ENCODE assay signal across 20 cellular contexts in genomic region chr4:182628540-182628939, GRCh38.
"Had no signal": no experiment of that assay in that cellular context is flagged by ENCODE, and none has a peak within 500 bp of the region (broad histone marks: within the 10 kb centered on the region; RNA-seq: fewer than 3 reads in every experiment).

No MANE protein-coding gene starts in this region.

- H3K27ac ChIP-seq: HL-60, SJSA1, SK-N-MC had no signal

- H3K4me1 ChIP-seq: SJSA1 had no signal

- DNase-seq: MV-4-11, NCI-H1048, NCI-H1105 treated with DMSO at 0.1 percent for 48 hours, NCI-H1417 treated with DMSO at 0.1 percent for 48 hours, NCI-H146, NCI-H1694 treated with DMSO at 0.1 percent for 48 hours, NCI-H1930, NCI-H2081, NCI-H2107, NCI-H2227 treated with DMSO at 0.1 percent for 48 hours, NCI-H524 treated with DMSO at 0.1 percent for 48 hours, NCI-H774, Right ventricle myocardium superior, RPMI8226, SIG-M5 had no signal

- H3K4me1 Mint-ChIP-seq: IgD-negative memory B cell had no signal

- H3K27me3 ChIP-seq: SJSA1 had no signal

- H3K9me3 Mint-ChIP-seq: IgD-negative memory B cell had no signal

- H3K9me3 ChIP-seq: SJSA1 had no signal

- H3K27me3 Mint-ChIP-seq: IgD-negative memory B cell had no signal

- ATAC-seq: K562 had no signal

- H3K36me3 Mint-ChIP-seq: IgD-negative memory B cell had no signal

- H3K4me3 Mint-ChIP-seq: IgD-negative memory B cell had no signal

- H3K27ac Mint-ChIP-seq: IgD-negative memory B cell had no signal

- H3K4me3 ChIP-seq: K562, SJSA1, SK-N-MC had no signal
